Comparison of ENCODE assay signal across 1 cellular context in genomic region chr19:38362076-38362945, GRCh38.
TF ChIP-seq lines count a peak whose summit lies in the region.

No MANE protein-coding gene starts in this region.

TF ChIP-seq in HEK293, 187 proteins besides CTCF, POLR2A, EP300 and RAD21 (continued from another document and continues in another):
- no peak for TF ChIP-seq ZNF148 (tag by site-specific recombination; IDR thresholded peaks at IDR 0.05; ENCODE audit: borderline replicate concordance)
- no peak for TF ChIP-seq ZNF155 (tag by site-specific recombination; IDR thresholded peaks at IDR 0.05)
- no peak for TF ChIP-seq ZNF157 (tag by site-specific recombination; IDR thresholded peaks at IDR 0.05)
- no peak for TF ChIP-seq ZNF23 (tag by site-specific recombination; IDR thresholded peaks at IDR 0.05; ENCODE audit: borderline replicate concordance)
- TF ChIP-seq IKZF3 (tag by site-specific recombination; IDR thresholded peaks at IDR 0.05) = peak; percentile 41; the same call in 1 of the 2 replicates
- TF ChIP-seq ZNF610 (tag by site-specific recombination; IDR thresholded peaks at IDR 0.05; ENCODE audit: borderline replicate concordance) = 0 out of 2 replicates have a peak, but pooled peaks have one; percentile 29
- TF ChIP-seq ZNF26 (tag by site-specific recombination; IDR thresholded peaks at IDR 0.05) = no peak
- TF ChIP-seq ZFP37 (tag by site-specific recombination; IDR thresholded peaks at IDR 0.05) = no peak
- TF ChIP-seq ZNF280C (tag by site-specific recombination; IDR thresholded peaks at IDR 0.05) = no peak
- no peak for TF ChIP-seq SETDB1 (IDR thresholded peaks at IDR 0.05; ENCODE audit: insufficient read length, low read length)
- TF ChIP-seq GLI4 (tag by site-specific recombination; IDR thresholded peaks at IDR 0.05) = no peak
- TF ChIP-seq TSHZ1 (tag by site-specific recombination; IDR thresholded peaks at IDR 0.05; ENCODE audit: borderline replicate concordance) = no peak
- no peak for TF ChIP-seq HOXC10 (CRISPR knock-in tag; IDR thresholded peaks at IDR 0.05)
- TF ChIP-seq ZNF561 (tag by site-specific recombination; IDR thresholded peaks at IDR 0.05; ENCODE audit: borderline replicate concordance) = peak; percentile 87; the same call in 1 of the 2 replicates
- TF ChIP-seq ZSCAN23 (tag by site-specific recombination; IDR thresholded peaks at IDR 0.05) = 0 out of 2 replicates have a peak, but pooled peaks have one; percentile 75
- peak; percentile 50; the same call in 1 of the 2 replicates for TF ChIP-seq KLF17 (tag by site-specific recombination; IDR thresholded peaks at IDR 0.05)
- no peak for TF ChIP-seq ZSCAN4 (tag by site-specific recombination; IDR thresholded peaks at IDR 0.05)
- TF ChIP-seq ZNF629 (tag by site-specific recombination; IDR thresholded peaks at IDR 0.05) = peak; percentile 59; the same call in 1 of the 2 replicates
- no peak for TF ChIP-seq ZSCAN18 (tag by site-specific recombination; IDR thresholded peaks at IDR 0.05)
- no peak for TF ChIP-seq ZNF202 (tag by site-specific recombination; IDR thresholded peaks at IDR 0.05; ENCODE audit: borderline replicate concordance)
- peak; percentile 97 for TF ChIP-seq ZFHX2 (tag by site-specific recombination; conservative IDR thresholded peaks at IDR 0.05)
- no peak for TF ChIP-seq ZNF677 (tag by site-specific recombination; IDR thresholded peaks at IDR 0.05)
- TF ChIP-seq ZBTB8A (tag by site-specific recombination; IDR thresholded peaks at IDR 0.05) = peak; percentile 91
- TF ChIP-seq KLF8 (tag by site-specific recombination; IDR thresholded peaks at IDR 0.05) = peak; percentile 80
- TF ChIP-seq PRDM4 (tag by site-specific recombination; IDR thresholded peaks at IDR 0.05) = no peak
- TF ChIP-seq ZNF19 (tag by site-specific recombination; IDR thresholded peaks at IDR 0.05; ENCODE audit: low read depth) = no peak
- TF ChIP-seq ZNF18 (tag by site-specific recombination; IDR thresholded peaks at IDR 0.05) = no peak
- TF ChIP-seq ZNF530 (tag by site-specific recombination; IDR thresholded peaks at IDR 0.05; ENCODE audit: low read depth) = no peak
- TF ChIP-seq BCL6B (tag by site-specific recombination; IDR thresholded peaks at IDR 0.05) = no peak
- TF ChIP-seq ZSCAN30 (tag by site-specific recombination; IDR thresholded peaks at IDR 0.05) = 0 out of 2 replicates have a peak, but pooled peaks have one; percentile 28
- no peak for TF ChIP-seq ZNF223 (tag by site-specific recombination; IDR thresholded peaks at IDR 0.05)
- TF ChIP-seq ZNF664 (tag by site-specific recombination; IDR thresholded peaks at IDR 0.05) = no peak
- TF ChIP-seq AEBP2 (tag by site-specific recombination; IDR thresholded peaks at IDR 0.05; ENCODE audit: borderline replicate concordance) = no peak
- peak; percentile 91 for TF ChIP-seq ZBTB17 (tag by site-specific recombination; IDR thresholded peaks at IDR 0.05)
- peak; percentile 77 for TF ChIP-seq SP7 (tag by site-specific recombination; IDR thresholded peaks at IDR 0.05)
- no peak for TF ChIP-seq ZNF114 (tag by site-specific recombination; IDR thresholded peaks at IDR 0.05)
- TF ChIP-seq ZNF423 (tag by site-specific recombination; IDR thresholded peaks at IDR 0.05) = no peak
- peak; percentile 90; the same call in 1 of the 2 replicates for TF ChIP-seq ZBTB7A (tag by site-specific recombination; IDR thresholded peaks at IDR 0.05; ENCODE audit: low read depth)
- TF ChIP-seq ZNF311 (tag by site-specific recombination; IDR thresholded peaks at IDR 0.05; ENCODE audit: borderline replicate concordance) = no peak
